7 cellular contexts compared by ENCODE assay signal in the genomic region with DNA sequence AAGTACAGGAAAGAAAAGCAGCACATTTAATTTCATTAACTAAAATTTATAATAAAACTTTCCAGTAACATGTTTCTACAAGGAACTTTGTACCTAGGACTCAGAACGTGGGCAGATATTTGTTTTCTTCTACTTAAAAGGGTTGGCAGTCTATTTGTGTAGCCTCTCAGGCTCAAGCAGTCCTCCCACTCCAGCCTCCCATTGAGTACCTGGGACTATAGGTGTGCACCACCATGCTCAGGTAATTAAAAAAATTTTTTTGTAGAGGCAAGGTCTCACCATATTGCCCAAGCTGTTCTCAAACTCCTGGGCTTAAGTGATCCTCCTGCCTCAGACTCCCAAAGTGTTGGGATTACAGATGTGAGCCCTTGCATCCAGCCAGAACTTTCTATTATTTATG.
"Had no signal": no experiment of that assay in that cellular context is flagged by ENCODE, and none has a peak within 500 bp of the region (broad histone marks: within the 10 kb centered on the region; RNA-seq: fewer than 3 reads in every experiment).

No MANE protein-coding gene starts in this region.

- H3K9ac ChIP-seq: GM23248 had no signal

- H3K4me3 ChIP-seq: GM23248 had no signal

- H3K9me3 Mint-ChIP-seq: IgD-negative memory B cell had no signal

- FAIRE-seq: HTR-8/SVneo had no signal

- H3K27ac Mint-ChIP-seq: IgD-negative memory B cell had no signal

- H3K27me3 Mint-ChIP-seq: IgD-negative memory B cell had no signal

- H3K27ac ChIP-seq: GM23248 had no signal

- DNase-seq: GM23248, GOT3, H7, HCEC 1CT, KBM-7 had no signal

- H3K4me3 Mint-ChIP-seq: IgD-negative memory B cell had no signal

- H2AFZ ChIP-seq: GM23248 had no signal
